Comparison of ENCODE assay signal across 20 cellular contexts in the genomic region with DNA sequence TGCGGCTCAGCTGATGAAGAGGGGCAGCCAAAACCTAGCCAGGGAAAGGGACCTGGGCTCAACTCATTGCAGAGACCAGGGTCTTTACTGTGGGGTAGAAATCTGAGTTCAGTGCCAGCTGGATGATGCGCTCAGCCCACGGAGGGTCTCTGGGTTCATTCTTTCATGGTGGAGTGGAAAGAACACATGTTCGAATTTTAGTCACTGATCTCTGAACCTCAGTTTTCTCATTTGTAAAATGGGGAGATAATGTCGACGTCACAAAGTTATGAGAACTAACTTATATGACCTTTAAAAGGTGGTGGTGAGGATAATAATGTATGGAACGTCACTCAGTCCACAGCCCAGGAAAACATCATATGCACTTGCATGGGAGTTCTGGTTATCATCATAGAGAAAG. TPM values are rescaled to one million over a fixed set of nuclear protein-coding genes. Genes with fewer than 3 reads are reported as not detected.
A peak's percentile ranks its signal among the peaks of the same experiment; 100 is the strongest.
DNase-seq lines count a peak whose midpoint lies in the region; ATAC-seq and TF ChIP-seq lines count a peak whose summit lies in the region.
"Had no signal": no experiment of that assay in that cellular context is flagged by ENCODE, and none has a peak within 500 bp of the region (broad histone marks: within the 10 kb centered on the region; RNA-seq: fewer than 3 reads in every experiment).

No MANE protein-coding gene starts in this region.

- ATAC-seq in stimulated activated effector memory CD8-positive, alpha-beta T cell treated with anti-CD3 and anti-CD28 coated beads, Interleukin-12 subunit alpha, Interleukin-12 subunit beta, amount 100 ng/mL, for 72 hours = no peak
- ATAC-seq in HG02763 (IDR thresholded peaks at IDR 0.05; ENCODE audit: unreplicated experiment) = no peak
- ATAC-seq in activated CD8-positive, alpha-beta T cell treated with anti-CD3 and anti-CD28 coated beads for 36 hours = no peak
- ATAC-seq: CD8-positive, alpha-beta T cell; PC-3; T-cell had no signal

- H3K9me3 ChIP-seq in CD8-positive, alpha-beta memory T cell (ENCODE audit: low read length) = no peaks in the 10 kb centered on the region
- H3K9me3 ChIP-seq in iPS-15b (ENCODE audit: control insufficient read depth, insufficient read depth, low read length) = no peaks in the 10 kb centered on the region
- H3K9me3 ChIP-seq: SJSA1 had no signal

- peaks cover 24 to 35% (median 34%) of the 10 kb centered on the region in 3 donors for H3K4me1 Mint-ChIP-seq in CD8-positive, alpha-beta memory T cell
- peaks cover 32% of the 10 kb centered on the region for H3K4me1 Mint-ChIP-seq in stimulated activated effector memory CD8-positive, alpha-beta T cell treated with anti-CD3 and anti-CD28 coated beads, Interleukin-12 subunit alpha, Interleukin-12 subunit beta, amount 100 ng/mL, for 72 hours
- H3K4me1 Mint-ChIP-seq in activated CD8-positive, alpha-beta T cell treated with anti-CD3 and anti-CD28 coated beads for 36 hours (ENCODE audit: low read depth) = peaks cover 24% of the 10 kb centered on the region

- no peak for DNase-seq in CD8-positive, alpha-beta memory T cell
- DNase-seq in H7 = peak; percentile 46
- DNase-seq in stimulated activated effector memory CD8-positive, alpha-beta T cell treated with anti-CD3 and anti-CD28 coated beads, Interleukin-12 subunit alpha, Interleukin-12 subunit beta, amount 100 ng/mL, for 72 hours (ENCODE audit: low spot score in 2 of 2) = no peak
- no peak for DNase-seq in NCI-H2196 treated with DMSO at 0.1 percent for 48 hours (lab: John Stamatoyannopoulos, UW; ENCODE audit: unreplicated experiment)
- DNase-seq in activated CD8-positive, alpha-beta T cell treated with anti-CD3 and anti-CD28 coated beads for 36 hours = no peak
- DNase-seq: CD8-positive, alpha-beta T cell; GDM1; HCEC 1CT; KG1; NCI-H1436; NCI-H2029 treated with DMSO at 0.1 percent for 48 hours; NCI-H2171 treated with DMSO at 0.1 percent for 48 hours; NCI-H774; PC-3; T-cell had no signal

- no peak overlapping the region for H3K9ac ChIP-seq in iPS-15b (ENCODE audit: low read depth, low read length)

- peak overlapping the region in 4 of 7 donors; percentile 28 to 72 (median 58) for H3K4me3 Mint-ChIP-seq in CD8-positive, alpha-beta memory T cell
- peak overlapping the region; percentile 74 for H3K4me3 Mint-ChIP-seq in stimulated activated effector memory CD8-positive, alpha-beta T cell treated with anti-CD3 and anti-CD28 coated beads, Interleukin-12 subunit alpha, Interleukin-12 subunit beta, amount 100 ng/mL, for 72 hours
- H3K4me3 Mint-ChIP-seq in activated CD8-positive, alpha-beta T cell treated with anti-CD3 and anti-CD28 coated beads for 36 hours = no peak overlapping the region

- POLR2A ChIA-PET in CD8-positive, alpha-beta memory T cell (lab: Charles Lee) = no interaction called here
- POLR2A ChIA-PET in activated CD8-positive, alpha-beta T cell treated with anti-CD3 and anti-CD28 coated beads for 36 hours (lab: Charles Lee) = no interaction called here

- H3K9me3 Mint-ChIP-seq in CD8-positive, alpha-beta memory T cell = peaks cover 0 to 3% (median 0%) of the 10 kb centered on the region in 5 donors
- no peaks in the 10 kb centered on the region for H3K9me3 Mint-ChIP-seq in stimulated activated effector memory CD8-positive, alpha-beta T cell treated with anti-CD3 and anti-CD28 coated beads, Interleukin-12 subunit alpha, Interleukin-12 subunit beta, amount 100 ng/mL, for 72 hours
- H3K9me3 Mint-ChIP-seq in activated CD8-positive, alpha-beta T cell treated with anti-CD3 and anti-CD28 coated beads for 36 hours = no peaks in the 10 kb centered on the region
- H3K9me3 Mint-ChIP-seq: CD8-positive, alpha-beta T cell; T-cell had no signal

- no peak overlapping the region for H3K4me3 ChIP-seq in CD8-positive, alpha-beta memory T cell (ENCODE audit: low read length)
- no peak overlapping the region for H3K4me3 ChIP-seq in H7 (ENCODE audit: insufficient read depth, low read depth, low read length)
- peak overlapping the region; percentile 30 for H3K4me3 ChIP-seq in iPS-15b (ENCODE audit: low read depth, low read length)
- H3K4me3 ChIP-seq: SJSA1 had no signal

- peaks cover 46% of the 10 kb centered on the region for H3K27me3 ChIP-seq in CD8-positive, alpha-beta memory T cell (ENCODE audit: insufficient read depth, low read length, poor library complexity, severe bottlenecking)
- H3K27me3 ChIP-seq in H7 (ENCODE audit: control insufficient read depth, insufficient read depth, low read length) = peaks cover 89% of the 10 kb centered on the region
- peaks cover 93% of the 10 kb centered on the region for H3K27me3 ChIP-seq in iPS-15b (ENCODE audit: control insufficient read depth, insufficient read depth, low read length)

- no peak for TF ChIP-seq CTCF in activated CD8-positive, alpha-beta T cell treated with anti-CD3 and anti-CD28 coated beads for 36 hours (IDR thresholded peaks at IDR 0.05)

- H3K36me3 ChIP-seq in CD8-positive, alpha-beta memory T cell (ENCODE audit: insufficient read depth, low read length) = no peaks in the 10 kb centered on the region
- H3K36me3 ChIP-seq in H7 (replicated peaks; ENCODE audit: control insufficient read depth, insufficient read depth, low read length) (no peaks in the 10 kb centered on the region), iPS-15b (ENCODE audit: control insufficient read depth, insufficient read depth, low read length) (no peaks in the 10 kb centered on the region)
- H3K36me3 ChIP-seq: SJSA1 had no signal

- intact Hi-C loops in activated CD8-positive, alpha-beta T cell treated with anti-CD3 and anti-CD28 coated beads for 36 hours (cut with micrococcal nuclease) = no loop called here

- peaks cover 24% of the 10 kb centered on the region for H3K4me1 ChIP-seq in CD8-positive, alpha-beta memory T cell (ENCODE audit: insufficient read depth, low read length)
- H3K4me1 ChIP-seq in iPS-15b (ENCODE audit: control insufficient read depth, insufficient read depth, low read length) = peaks cover 18% of the 10 kb centered on the region

- H3K27me3 Mint-ChIP-seq in CD8-positive, alpha-beta memory T cell = peaks cover 46 to 78% of the 10 kb centered on the region in 2 donors
- peaks cover 76% of the 10 kb centered on the region for H3K27me3 Mint-ChIP-seq in activated CD8-positive, alpha-beta T cell treated with anti-CD3 and anti-CD28 coated beads for 36 hours

- no peak overlapping the region for H3K27ac ChIP-seq in CD8-positive, alpha-beta memory T cell (ENCODE audit: low read depth, low read length)
- H3K27ac ChIP-seq: SJSA1 had no signal

- peaks cover 0 to 3% (median 0%) of the 10 kb centered on the region in 3 donors for H3K36me3 Mint-ChIP-seq in CD8-positive, alpha-beta memory T cell
- no peaks in the 10 kb centered on the region for H3K36me3 Mint-ChIP-seq in stimulated activated effector memory CD8-positive, alpha-beta T cell treated with anti-CD3 and anti-CD28 coated beads, Interleukin-12 subunit alpha, Interleukin-12 subunit beta, amount 100 ng/mL, for 72 hours
- no peaks in the 10 kb centered on the region for H3K36me3 Mint-ChIP-seq in activated CD8-positive, alpha-beta T cell treated with anti-CD3 and anti-CD28 coated beads for 36 hours (ENCODE audit: low read depth)
- H3K36me3 Mint-ChIP-seq: CD8-positive, alpha-beta T cell; T-cell had no signal

- CTCF ChIA-PET in CD8-positive, alpha-beta memory T cell (lab: Charles Lee) = no interaction called here
- CTCF ChIA-PET in activated CD8-positive, alpha-beta T cell treated with anti-CD3 and anti-CD28 coated beads for 36 hours (lab: Charles Lee) = interaction anchor here (1.0 to 2.5 kb wide), 2 partner anchors 54 to 477 kb away, joined by 3 to 8 read pairs; no protein-coding TSS in a partner anchor

- H3K27ac Mint-ChIP-seq in CD8-positive, alpha-beta memory T cell = no peak overlapping the region
- H3K27ac Mint-ChIP-seq in stimulated activated effector memory CD8-positive, alpha-beta T cell treated with anti-CD3 and anti-CD28 coated beads, Interleukin-12 subunit alpha, Interleukin-12 subunit beta, amount 100 ng/mL, for 72 hours = no peak overlapping the region
- no peak overlapping the region for H3K27ac Mint-ChIP-seq in activated CD8-positive, alpha-beta T cell treated with anti-CD3 and anti-CD28 coated beads for 36 hours
- H3K27ac Mint-ChIP-seq: CD8-positive, alpha-beta T cell; T-cell had no signal

RNA-seq across cellular contexts. Expression of a gene that starts 1.1 kb away (rescaled TPM):
- total RNA-seq in CD8-positive, alpha-beta memory T cell = not detected
- not detected for polyA plus RNA-seq in CD8-positive, alpha-beta memory T cell
- total RNA-seq in H7 (2014; rRNA removed; shearing (Covaris generic)) = 0.07 and 0.70 TPM in 2 replicates
- not detected for total RNA-seq in activated CD8-positive, alpha-beta T cell treated with anti-CD3 and anti-CD28 coated beads for 36 hours
- total RNA-seq: CD8-positive, alpha-beta T cell; NCI-H460; PC-3; SJSA1 had no signal
- polyA plus RNA-seq: BJ had no signal

RNA-seq across cellular contexts. Expression of a gene that starts 43.3 kb away (rescaled TPM):
- total RNA-seq in CD8-positive, alpha-beta memory T cell = not detected
- not detected for polyA plus RNA-seq in CD8-positive, alpha-beta memory T cell
- not detected in 2 replicates for total RNA-seq in H7 (2014; rRNA removed; shearing (Covaris generic))
- total RNA-seq in activated CD8-positive, alpha-beta T cell treated with anti-CD3 and anti-CD28 coated beads for 36 hours = not detected
- total RNA-seq: CD8-positive, alpha-beta T cell; NCI-H460; PC-3; SJSA1; T-cell had no signal
- polyA plus RNA-seq: BJ had no signal
